ENCODE assay signal across 16 cellular contexts in genomic region chr2:24104906-24105305, GRCh38. TPM values are rescaled to one million over a fixed set of nuclear protein-coding genes. Genes with fewer than 3 reads are reported as not detected.
DNase-seq lines count a peak whose midpoint lies in the region; ATAC-seq, FAIRE-seq and TF ChIP-seq lines count a peak whose summit lies in the region.
"Had no signal": no experiment of that assay in that cellular context is flagged by ENCODE, and none has a peak within 500 bp of the region (broad histone marks: within the 10 kb centered on the region; RNA-seq: fewer than 3 reads in every experiment).

No MANE protein-coding gene starts in this region.

- H3K36me3 ChIP-seq in H1 (ENCODE audit: control insufficient read depth in 2 of 4, insufficient read depth in 4 of 4, low read length in 3 of 4) = no peaks in the 10 kb centered on the region

- no peak overlapping the region for H3T11ph ChIP-seq in H9 (ENCODE audit: low read length)

- H3K56ac ChIP-seq in H9 (ENCODE audit: insufficient read length, low read depth, low read length) (no peak overlapping the region), H1 (replicated peaks; ENCODE audit: insufficient read length, low read depth, low read length) (no peak overlapping the region)

- 0% methylated on average over 1 of the region's 4 CpGs for WGBS in A549 (ENCODE audit: missing lambda C conversion rate)
- WGBS in H9 (ENCODE audit: extremely low coverage, insufficient read length, low lambda C conversion rate) = no CpG with 5 or more reads among the region's 4 CpGs
- WGBS in H1 (ENCODE audit: extremely low coverage in 1 of 2, insufficient coverage in 1 of 2, insufficient read length in 1 of 2, insufficient replicate concordance in 2 of 2, low coverage in 1 of 2, low lambda C conversion rate in 2 of 2, missing lambda C conversion rate in 1 of 2), 2 experiments = 73% methylated on average over 4 of the region's 4 CpGs; no CpG with 5 or more reads in 1 of the 2 experiments

- no peak overlapping the region for H3K27ac ChIP-seq in A549
- H3K27ac ChIP-seq in H9 (ENCODE audit: insufficient read length, low read depth, low read length) = no peak overlapping the region
- H3K27ac ChIP-seq in H1 (ENCODE audit: low read depth, low read length) = no peak overlapping the region

- H3K9me3 ChIP-seq in A549 = 0 out of 3 replicates have a peak, but pooled peaks cover 6% of the 10 kb centered on the region
- H3K9me3 ChIP-seq in H9 (ENCODE audit: control insufficient read depth, low read depth, low read length) = no peaks in the 10 kb centered on the region
- no peaks in the 10 kb centered on the region; a peak in 1 of 4 replicates for H3K9me3 ChIP-seq in H1 (ENCODE audit: insufficient read depth in 2 of 2, low read depth in 1 of 2, low read length in 1 of 2)

- no peak overlapping the region for H2BK12ac ChIP-seq in H9 (ENCODE audit: insufficient read length, low read depth, low read length)
- H2BK12ac ChIP-seq in H1 (ENCODE audit: low read depth, low read length) = no peak overlapping the region

- H3K36me3 Mint-ChIP-seq in H9 (ENCODE audit: insufficient read depth in 1 of 3, low read depth in 3 of 3) = peaks cover 0 to 9% (median 0%) of the 10 kb centered on the region in 3 experiments; a peak in 3 of 7 replicates

- H3K23ac ChIP-seq in H9 (ENCODE audit: insufficient read length, low read depth, low read length) (no peak overlapping the region), H1 (ENCODE audit: insufficient read length) (no peak overlapping the region)

- H3K79me2 ChIP-seq in H9 (ENCODE audit: insufficient read depth, low read length) (no peaks in the 10 kb centered on the region), H1 (ENCODE audit: control insufficient read depth in 1 of 2, insufficient read depth in 2 of 2, low read length in 2 of 2) (no peaks in the 10 kb centered on the region)

- H3K4me2 ChIP-seq in A549 (no peak overlapping the region), H9 (ENCODE audit: insufficient read depth, insufficient read length, low read length) (no peak overlapping the region), H1 (ENCODE audit: insufficient read depth in 1 of 2, low read depth in 2 of 2, low read length in 2 of 2) (no peak overlapping the region)

- H3K4me3 ChIP-seq in A549 (no peak overlapping the region), H1 (ENCODE audit: extremely low read depth in 1 of 4, insufficient read depth in 2 of 4, low read depth in 3 of 4, low read length in 4 of 4) (no peak overlapping the region)

- no peaks in the 10 kb centered on the region for H3K79me1 ChIP-seq in H9 (ENCODE audit: insufficient read depth, low read depth, low read length, poor library complexity, severe bottlenecking)
- no peaks in the 10 kb centered on the region for H3K79me1 ChIP-seq in H1 (ENCODE audit: low read depth, low read length)

- H3K18ac ChIP-seq in H9 (ENCODE audit: insufficient read length, low read depth, low read length) (no peak overlapping the region), H1 (ENCODE audit: extremely low read depth, low read length) (no peak overlapping the region)

- TF ChIP-seq RAD21 in A549 (conservative IDR thresholded peaks at IDR 0.05 in 1 of 2, IDR thresholded peaks at IDR 0.05 in 1 of 2) (no peak), H1 (IDR thresholded peaks at IDR 0.05 in 1 of 2, conservative IDR thresholded peaks at IDR 0.05 in 1 of 2; ENCODE audit: low read depth in 2 of 2, low read length in 2 of 2) (no peak)

- no peak for TF ChIP-seq CTCF in A549 (IDR thresholded peaks at IDR 0.05)
- TF ChIP-seq CTCF in H9 (conservative IDR thresholded peaks at IDR 0.05) = no peak
- TF ChIP-seq CTCF in H1 (IDR thresholded peaks at IDR 0.05; ENCODE audit: control extremely low read depth in 1 of 3, insufficient read depth in 1 of 3, low read depth in 1 of 3, low read length in 3 of 3) = no peak

- H2AFZ ChIP-seq in H9 (ENCODE audit: low read length) (no peak overlapping the region), H1 (ENCODE audit: low read length) (no peak overlapping the region)

- H3K9ac ChIP-seq in H9 (ENCODE audit: extremely low read depth, insufficient read length, low read length) (no peak overlapping the region), H1 (replicated peaks in 1 of 4; ENCODE audit: extremely low read depth in 1 of 4, low read depth in 3 of 4, low read length in 3 of 4) (no peak overlapping the region)

- no peak overlapping the region for H3K4me3 Mint-ChIP-seq in H9
- H3K4me3 Mint-ChIP-seq: CD14-positive monocyte had no signal

- no peaks in the 10 kb centered on the region for H3K23me2 ChIP-seq in H9 (ENCODE audit: insufficient read length, low read depth, low read length, poor library complexity, severe bottlenecking)
- no peaks in the 10 kb centered on the region for H3K23me2 ChIP-seq in H1 (ENCODE audit: low read depth, low read length)

- ATAC-seq in A549 = peak; percentile 21 to 24; a peak in 3 of 6 replicates
- ATAC-seq in GM21381 (IDR thresholded peaks at IDR 0.05; ENCODE audit: unreplicated experiment) = no peak

- peaks cover 0 to 5% of the 10 kb centered on the region in 2 experiments; a peak in 1 of 4 replicates for H3K4me1 Mint-ChIP-seq in H9
- H3K4me1 Mint-ChIP-seq: CD14-positive monocyte had no signal

- H2BK120ac ChIP-seq in H9 (ENCODE audit: low read depth, low read length, poor library complexity, severe bottlenecking) (no peak overlapping the region), H1 (replicated peaks; ENCODE audit: low read depth, low read length) (no peak overlapping the region)

- H3K14ac ChIP-seq in H9 (ENCODE audit: insufficient read depth, low read length) (no peak overlapping the region; the same call in 1 of the 2 replicates), H1 (ENCODE audit: insufficient read length) (no peak overlapping the region)

- no peak for DNase-seq in A549 (ENCODE audit: low read depth in 1 of 2, low spot score in 1 of 2)
- DNase-seq in H9 = no peak
- no peak for DNase-seq in H1 (ENCODE audit: low read depth in 1 of 2, low spot score in 2 of 2)
- no peak for DNase-seq in HEK293T (ENCODE audit: extremely low spot score)
- DNase-seq in stimulated activated CD4-positive, alpha-beta T cell treated with anti-CD3 and anti-CD28 coated beads, Interleukin-2, amount 100 ng/mL, for 48 hours = no peak
- DNase-seq: Caco-2, DMS79, H7, Kasumi-1, NCI-H1105 treated with DMSO at 0.1 percent for 48 hours, NCI-H187 treated with DMSO at 0.1 percent for 48 hours, NCI-H82 had no signal

- H4K20me1 ChIP-seq in H9 (ENCODE audit: control insufficient read depth, insufficient read depth, insufficient read length) = no peaks in the 10 kb centered on the region
- no peaks in the 10 kb centered on the region for H4K20me1 ChIP-seq in H1 (replicated peaks in 1 of 2; ENCODE audit: control insufficient read depth in 1 of 2, insufficient read depth in 2 of 2, low read length in 2 of 2)

- peak overlapping the region in 1 of 3 experiments; percentile 82; a peak in 1 of 7 replicates for H3K27ac Mint-ChIP-seq in H9

- H3K4me1 ChIP-seq in A549 (peaks cover 16% of the 10 kb centered on the region; the same call in 2 of the 3 replicates), H9 (ENCODE audit: insufficient read depth, low read length) (no peaks in the 10 kb centered on the region), H1 (replicated peaks in 1 of 4; ENCODE audit: control insufficient read depth in 3 of 4, insufficient read depth in 4 of 4, low read length in 3 of 4) (no peaks in the 10 kb centered on the region)

- H4K5ac ChIP-seq in H9 (ENCODE audit: insufficient read length, low read depth, low read length) (no peak overlapping the region), H1 (ENCODE audit: insufficient read length, low read depth, low read length) (no peak overlapping the region)

- FAIRE-seq in A549 (lab: Jason Lieb, UNC) = no peak
- FAIRE-seq in H1 (lab: Jason Lieb, UNC) = no peak
- FAIRE-seq: A204.1, G401.6 had no signal

- H2BK15ac ChIP-seq in H9 (ENCODE audit: low read depth, low read length) (no peak overlapping the region), H1 (ENCODE audit: low read length) (0 out of 2 replicates have a peak overlapping the region, but pooled peaks have one; percentile 61)

- H2AK5ac ChIP-seq in H9 (ENCODE audit: insufficient read length, low read length) (no peak overlapping the region), H1 (ENCODE audit: low read depth, low read length) (no peak overlapping the region)

- TF ChIP-seq EP300 in A549 (IDR thresholded peaks at IDR 0.05) (no peak), H1 (IDR thresholded peaks at IDR 0.05; ENCODE audit: borderline replicate concordance in 1 of 2, low read depth in 2 of 2, low read length in 2 of 2) (no peak)

- TF ChIP-seq POLR2A in A549 (IDR thresholded peaks at IDR 0.05; ENCODE audit: low read length) (no peak), H1 (IDR thresholded peaks at IDR 0.05; ENCODE audit: control extremely low read depth in 1 of 2, low read depth in 2 of 2, low read length in 2 of 2) (no peak)

- H3K27me3 Mint-ChIP-seq in H9 (ENCODE audit: low read depth) = no peaks in the 10 kb centered on the region; the same call in 1 of the 2 replicates

- peaks cover 14 to 21% of the 10 kb centered on the region in 2 experiments; a peak in 4 of 5 replicates for H3K9me3 Mint-ChIP-seq in H9

- POLR2A ChIA-PET in A549 (lab: Yijun Ruan, JAX) = interaction anchor here (1.4 kb wide), 1 partner anchor 21 kb away, joined by 3 read pairs; no protein-coding TSS in a partner anchor
- POLR2A ChIA-PET in H1 (lab: Charles Lee; ENCODE audit: partially characterized antibody) = interaction anchor here (1.4 to 1.7 kb wide), 2 partner anchors 18 to 21 kb away, joined by 3 to 8 read pairs; partner anchors contain the start of gene TP53I3
- POLR2A ChIA-PET in HEK293T (lab: Yijun Ruan, JAX) = interaction anchor here (0.8 kb wide), 1 partner anchor 21 kb away, joined by 4 read pairs; no protein-coding TSS in a partner anchor

- H4K91ac ChIP-seq in H9 (ENCODE audit: insufficient read length, low read depth, low read length) (no peak overlapping the region), H1 (replicated peaks; ENCODE audit: insufficient read length, low read length) (no peak overlapping the region)

- H2BK20ac ChIP-seq in H9 (ENCODE audit: low read depth, low read length, poor library complexity, severe bottlenecking) = no peak overlapping the region
- no peak overlapping the region for H2BK20ac ChIP-seq in H1 (ENCODE audit: low read length)

- CTCF ChIA-PET in A549 (lab: Yijun Ruan, JAX) = interaction anchor here (1.0 to 7.8 kb wide), 6 partner anchors 16 to 305 kb away, joined by 3 to 57 read pairs (median 4); partner anchors contain the start of gene TP53I3
- CTCF ChIA-PET in H1 (lab: Charles Lee; ENCODE audit: partially characterized antibody) = no interaction called here
- CTCF ChIA-PET in HEK293T (lab: Yijun Ruan, JAX) = interaction anchor here (1.1 kb wide), 1 partner anchor 18 kb away, joined by 4 read pairs; no protein-coding TSS in a partner anchor

- H3K27me3 ChIP-seq in H9 (ENCODE audit: insufficient read depth, low read length) = no peaks in the 10 kb centered on the region
- H3K27me3 ChIP-seq in H1 (replicated peaks in 1 of 4; ENCODE audit: control insufficient read depth in 3 of 4, extremely low read depth in 1 of 4, insufficient read depth in 3 of 4, low read length in 3 of 4) = no peaks in the 10 kb centered on the region

- peak overlapping the region; percentile 18 for H4K8ac ChIP-seq in H9 (replicated peaks; ENCODE audit: insufficient read length, low read depth, low read length)
- no peak overlapping the region for H4K8ac ChIP-seq in H1 (ENCODE audit: extremely low read depth, insufficient read depth, low read length)

- H2BK5ac ChIP-seq in H9 (ENCODE audit: insufficient read length, low read length) (no peak overlapping the region), H1 (ENCODE audit: low read depth, low read length) (no peak overlapping the region)

- no peak overlapping the region for H3K4ac ChIP-seq in H9 (ENCODE audit: low read depth, low read length)
- H3K4ac ChIP-seq in H1 (replicated peaks; ENCODE audit: insufficient read length, low read depth, low read length) = no peak overlapping the region

RNA-seq across cellular contexts. Expression of gene PFN4, which starts 18.2 kb away (rescaled TPM):
- polyA plus RNA-seq in A549 (2011; rRNA removed) (2.0 and 2.3 TPM in 2 replicates), A549 (2017; fragmentation: RNase III; extraction: RNeasy Plus Mini Kit Qiagen cat#74134 plus additional on column Dnase treatment) (1.2 to 1.6 TPM (median 1.6 TPM) in 3 replicates), H1 (2011; rRNA removed) (not detected in 2 replicates)
- 0.75 and 0.80 TPM in 2 replicates for polyA plus RNA-seq in A549 (2012; cell fraction: cytosol; rRNA removed)
- 0.44 and 0.56 TPM in 2 replicates for polyA plus RNA-seq in A549 (2012; cell fraction: nucleus; rRNA removed)
- 0.37 TPM in 1 of 2 replicates, not detected in the other for polyA minus RNA-seq in A549 (2011; rRNA and poly(A)+ RNA removed)
- total RNA-seq in H9 (2021) = not detected in 2 replicates
- not detected in 2 replicates for total RNA-seq in H1 (2021; fragmentation: NEBNext Ultra II Directional; extraction: Animal tissue kit (Norgen Biotek cat#: 25700))
- 0.17 TPM for polyA plus RNA-seq in H1 (2011; cell fraction: cytosol; rRNA removed)
- not detected for polyA plus RNA-seq in H1 (2011; cell fraction: nucleus; rRNA removed)
- 0.48 TPM in 1 of 4 replicates, not detected in the others for polyA plus RNA-seq in H1 (2012, experiment 1 of 2)
- polyA plus RNA-seq in H1 (2012, experiment 2 of 2) = not detected
- 0.55 TPM for polyA plus RNA-seq in H1 (2013, experiment 1 of 2)
- 0.31 TPM for polyA plus RNA-seq in H1 (2013, experiment 2 of 2)
- polyA minus RNA-seq in H1 (2011; rRNA and poly(A)+ RNA removed) = not detected in 2 replicates
- polyA minus RNA-seq in H1 (2011; cell fraction: cytosol; rRNA and poly(A)+ RNA removed) = 2.6 TPM
- polyA minus RNA-seq in H1 (2011; cell fraction: nucleus; rRNA and poly(A)+ RNA removed) = 3.8 TPM
- total RNA-seq: H7 had no signal
- polyA plus RNA-seq: CD14-positive monocyte had no signal

RNA-seq across cellular contexts. Expression of gene FAM228B, which starts 18.4 kb away (rescaled TPM):
- polyA plus RNA-seq in A549 (2011; rRNA removed) (7.6 and 8.2 TPM in 2 replicates), A549 (2017; fragmentation: RNase III; extraction: RNeasy Plus Mini Kit Qiagen cat#74134 plus additional on column Dnase treatment) (3.0 to 4.9 TPM (median 3.8 TPM) in 3 replicates), H1 (2011; rRNA removed) (0.97 and 1.4 TPM in 2 replicates)
- 1.0 and 1.6 TPM in 2 replicates for polyA plus RNA-seq in A549 (2012; cell fraction: cytosol; rRNA removed)
- 1.2 and 1.5 TPM in 2 replicates for polyA plus RNA-seq in A549 (2012; cell fraction: nucleus; rRNA removed)
- polyA minus RNA-seq in A549 (2011; rRNA and poly(A)+ RNA removed) = 1.0 and 1.7 TPM in 2 replicates
- 6.5 and 6.7 TPM in 2 replicates for total RNA-seq in H9 (2021)
- total RNA-seq in H1 (2021; fragmentation: NEBNext Ultra II Directional; extraction: Animal tissue kit (Norgen Biotek cat#: 25700)) = 3.2 and 3.5 TPM in 2 replicates
- polyA plus RNA-seq in H1 (2011; cell fraction: cytosol; rRNA removed) = 1.0 TPM
- 1.3 TPM for polyA plus RNA-seq in H1 (2011; cell fraction: nucleus; rRNA removed)
- 1.7 to 2.3 TPM (median 2.0 TPM) in 4 replicates for polyA plus RNA-seq in H1 (2012, experiment 1 of 2)
- polyA plus RNA-seq in H1 (2012, experiment 2 of 2) = not detected
- polyA plus RNA-seq in H1 (2013, experiment 1 of 2) = 3.6 TPM
- 3.7 TPM for polyA plus RNA-seq in H1 (2013, experiment 2 of 2)
- 1.8 and 3.2 TPM in 2 replicates for polyA minus RNA-seq in H1 (2011; rRNA and poly(A)+ RNA removed)
- polyA minus RNA-seq in H1 (2011; cell fraction: cytosol; rRNA and poly(A)+ RNA removed) = 2.6 TPM
- polyA minus RNA-seq in H1 (2011; cell fraction: nucleus; rRNA and poly(A)+ RNA removed) = 3.3 TPM

RNA-seq across cellular contexts. Expression of gene TP53I3, which starts 20.3 kb away (rescaled TPM):
- polyA plus RNA-seq in A549 (2011; rRNA removed) (93.7 and 99.1 TPM in 2 replicates), A549 (2017; fragmentation: RNase III; extraction: RNeasy Plus Mini Kit Qiagen cat#74134 plus additional on column Dnase treatment) (173 to 183 TPM (median 173 TPM) in 3 replicates), H1 (2011; rRNA removed) (34.5 and 36.3 TPM in 2 replicates)
- 150 and 186 TPM in 2 replicates for polyA plus RNA-seq in A549 (2012; cell fraction: cytosol; rRNA removed)
- polyA plus RNA-seq in A549 (2012; cell fraction: nucleus; rRNA removed) = 347 and 392 TPM in 2 replicates
- 64.4 and 101 TPM in 2 replicates for polyA minus RNA-seq in A549 (2011; rRNA and poly(A)+ RNA removed)
- total RNA-seq in H9 (2021) = 45.7 and 48.1 TPM in 2 replicates
- 29.4 and 30.1 TPM in 2 replicates for total RNA-seq in H1 (2021; fragmentation: NEBNext Ultra II Directional; extraction: Animal tissue kit (Norgen Biotek cat#: 25700))
- polyA plus RNA-seq in H1 (2011; cell fraction: cytosol; rRNA removed) = 46.1 TPM
- polyA plus RNA-seq in H1 (2011; cell fraction: nucleus; rRNA removed) = 59.1 TPM
- polyA plus RNA-seq in H1 (2012, experiment 1 of 2) = 36.3 to 44.3 TPM (median 40.3 TPM) in 4 replicates
- polyA plus RNA-seq in H1 (2012, experiment 2 of 2) = 32.4 TPM
- 19.8 TPM for polyA plus RNA-seq in H1 (2013, experiment 1 of 2)
- 19.2 TPM for polyA plus RNA-seq in H1 (2013, experiment 2 of 2)
- 16.0 and 23.1 TPM in 2 replicates for polyA minus RNA-seq in H1 (2011; rRNA and poly(A)+ RNA removed)
- polyA minus RNA-seq in H1 (2011; cell fraction: cytosol; rRNA and poly(A)+ RNA removed) = 14.9 TPM
- polyA minus RNA-seq in H1 (2011; cell fraction: nucleus; rRNA and poly(A)+ RNA removed) = 29.0 TPM

RNA-seq across cellular contexts. Expression of gene SF3B6, which starts 28.8 kb away (rescaled TPM):
- polyA plus RNA-seq in A549 (2011; rRNA removed) (296 and 315 TPM in 2 replicates), A549 (2017; fragmentation: RNase III; extraction: RNeasy Plus Mini Kit Qiagen cat#74134 plus additional on column Dnase treatment) (244 to 276 TPM (median 260 TPM) in 3 replicates), H1 (2011; rRNA removed) (86.6 and 155 TPM in 2 replicates)
- 133 and 171 TPM in 2 replicates for polyA plus RNA-seq in A549 (2012; cell fraction: cytosol; rRNA removed)
- 45.9 and 85.7 TPM in 2 replicates for polyA plus RNA-seq in A549 (2012; cell fraction: nucleus; rRNA removed)
- polyA minus RNA-seq in A549 (2011; rRNA and poly(A)+ RNA removed) = 19.5 and 28.0 TPM in 2 replicates
- 130 and 132 TPM in 2 replicates for total RNA-seq in H9 (2021)
- 126 and 127 TPM in 2 replicates for total RNA-seq in H1 (2021; fragmentation: NEBNext Ultra II Directional; extraction: Animal tissue kit (Norgen Biotek cat#: 25700))
- 176 TPM for polyA plus RNA-seq in H1 (2011; cell fraction: cytosol; rRNA removed)
- polyA plus RNA-seq in H1 (2011; cell fraction: nucleus; rRNA removed) = 33.1 TPM
- polyA plus RNA-seq in H1 (2012, experiment 1 of 2) = 105 to 184 TPM (median 117 TPM) in 4 replicates
- polyA plus RNA-seq in H1 (2012, experiment 2 of 2) = 246 TPM
- 180 TPM for polyA plus RNA-seq in H1 (2013, experiment 1 of 2)
- polyA plus RNA-seq in H1 (2013, experiment 2 of 2) = 197 TPM
- 21.8 and 39.5 TPM in 2 replicates for polyA minus RNA-seq in H1 (2011; rRNA and poly(A)+ RNA removed)
- 36.9 TPM for polyA minus RNA-seq in H1 (2011; cell fraction: cytosol; rRNA and poly(A)+ RNA removed)
- polyA minus RNA-seq in H1 (2011; cell fraction: nucleus; rRNA and poly(A)+ RNA removed) = 22.6 TPM

RNA-seq across cellular contexts. Expression of gene FKBP1B, which starts 55.4 kb away (rescaled TPM):
- polyA plus RNA-seq in A549 (2011; rRNA removed) (16.1 and 23.4 TPM in 2 replicates), A549 (2017; fragmentation: RNase III; extraction: RNeasy Plus Mini Kit Qiagen cat#74134 plus additional on column Dnase treatment) (8.5 to 9.1 TPM (median 8.9 TPM) in 3 replicates), H1 (2011; rRNA removed) (135 and 151 TPM in 2 replicates)
- polyA plus RNA-seq in A549 (2012; cell fraction: cytosol; rRNA removed) = 23.5 and 24.2 TPM in 2 replicates
- polyA plus RNA-seq in A549 (2012; cell fraction: nucleus; rRNA removed) = 10.0 and 12.5 TPM in 2 replicates
- polyA minus RNA-seq in A549 (2011; rRNA and poly(A)+ RNA removed) = 7.6 and 8.4 TPM in 2 replicates
- 59.7 and 61.6 TPM in 2 replicates for total RNA-seq in H9 (2021)
- total RNA-seq in H1 (2021; fragmentation: NEBNext Ultra II Directional; extraction: Animal tissue kit (Norgen Biotek cat#: 25700)) = 47.6 and 50.8 TPM in 2 replicates
- polyA plus RNA-seq in H1 (2011; cell fraction: cytosol; rRNA removed) = 115 TPM
- 66.1 TPM for polyA plus RNA-seq in H1 (2011; cell fraction: nucleus; rRNA removed)
- polyA plus RNA-seq in H1 (2012, experiment 1 of 2) = 66.5 to 71.0 TPM (median 68.8 TPM) in 4 replicates
- 56.0 TPM for polyA plus RNA-seq in H1 (2012, experiment 2 of 2)
- polyA plus RNA-seq in H1 (2013, experiment 1 of 2) = 49.8 TPM
- 49.9 TPM for polyA plus RNA-seq in H1 (2013, experiment 2 of 2)
- polyA minus RNA-seq in H1 (2011; rRNA and poly(A)+ RNA removed) = 55.8 and 56.9 TPM in 2 replicates
- polyA minus RNA-seq in H1 (2011; cell fraction: cytosol; rRNA and poly(A)+ RNA removed) = 18.5 TPM
- 17.9 TPM for polyA minus RNA-seq in H1 (2011; cell fraction: nucleus; rRNA and poly(A)+ RNA removed)
